ENCODE assay signal across 15 cellular contexts in genomic region chr12:47737936-47738335, GRCh38. TPM values are rescaled to one million over a fixed set of nuclear protein-coding genes. Genes with fewer than 3 reads are reported as not detected.
DNase-seq lines count a peak whose midpoint lies in the region; ATAC-seq and TF ChIP-seq lines count a peak whose summit lies in the region.
"Had no signal": no experiment of that assay in that cellular context is flagged by ENCODE, and none has a peak within 500 bp of the region (broad histone marks: within the 10 kb centered on the region; RNA-seq: fewer than 3 reads in every experiment).

No MANE protein-coding gene starts in this region.

- H3K4me3 ChIP-seq in sigmoid colon (no peak overlapping the region), urinary bladder (ENCODE audit: low read depth, low read length) (no peak overlapping the region)

- POLR2A ChIA-PET in activated CD8-positive, alpha-beta T cell treated with anti-CD3 and anti-CD28 coated beads for 36 hours (lab: Charles Lee) = interaction anchor here (1.6 kb wide), 1 partner anchor 42 kb away, joined by 9 read pairs; no protein-coding TSS in a partner anchor
- POLR2A ChIA-PET in activated CD8-positive, alpha-beta T cell treated with anti-CD3 and anti-CD28 coated beads, Interleukin-2, amount 10 ng/mL, durations not matched to agents 7 days and 5 days (lab: Charles Lee) = no interaction called here

- intact Hi-C loops in activated CD8-positive, alpha-beta T cell treated with anti-CD3 and anti-CD28 coated beads for 36 hours (cut with micrococcal nuclease) = no loop called here
- intact Hi-C loops in left ventricle myocardium superior (cut with micrococcal nuclease) (loop anchor here (2.0 kb wide), 1 partner anchor 21 kb away; no protein-coding TSS in a partner anchor), sigmoid colon (cut with DNase I) (loop anchor here (1.0 to 2.0 kb wide), 3 partner anchors 19 to 101 kb away; no protein-coding TSS in a partner anchor)

- H3K36me3 ChIP-seq in sigmoid colon = no peaks in the 10 kb centered on the region
- no peaks in the 10 kb centered on the region for H3K36me3 ChIP-seq in urinary bladder (ENCODE audit: insufficient read depth)

- CTCF ChIA-PET in activated CD8-positive, alpha-beta T cell treated with anti-CD3 and anti-CD28 coated beads for 36 hours (lab: Charles Lee) = interaction anchor here (2.8 to 10.6 kb wide), 3 partner anchors 14 to 29 kb away, joined by 14 to 355 read pairs (median 92); partner anchors contain the start of genes ENDOU and RAPGEF3
- CTCF ChIA-PET in activated CD8-positive, alpha-beta T cell treated with anti-CD3 and anti-CD28 coated beads, Interleukin-2, amount 10 ng/mL, durations not matched to agents 7 days and 5 days (lab: Charles Lee) = interaction anchor here (8.5 to 17.0 kb wide), 2 partner anchors 26 to 36 kb away, joined by 297 to 646 read pairs; partner anchors contain the start of genes RPAP3 and SLC48A1

- peak overlapping the region; percentile 78 to 83 (median 82) for H3K27ac ChIP-seq in sigmoid colon
- peak overlapping the region; percentile 62 for H3K27ac ChIP-seq in urinary bladder (ENCODE audit: low read depth)

- no peak overlapping the region for H3K4me3 Mint-ChIP-seq in activated CD8-positive, alpha-beta T cell treated with anti-CD3 and anti-CD28 coated beads for 36 hours
- no peak overlapping the region for H3K4me3 Mint-ChIP-seq in activated CD8-positive, alpha-beta T cell treated with anti-CD3 and anti-CD28 coated beads, Interleukin-2, amount 10 ng/mL, durations not matched to agents 7 days and 5 days
- H3K4me3 Mint-ChIP-seq in effector memory CD8-positive, alpha-beta T cell = no peak overlapping the region
- H3K4me3 Mint-ChIP-seq: T-helper 1 cell treated with Interleukin-12 subunit alpha and Interleukin-12 subunit beta and Interleukin-4 antibody, amounts not matched to agents 30 μg/mL and 1 μg/mL, for 36 hours; WTC11 had no signal

- no peaks in the 10 kb centered on the region for H3K27me3 Mint-ChIP-seq in activated CD8-positive, alpha-beta T cell treated with anti-CD3 and anti-CD28 coated beads for 36 hours
- H3K27me3 Mint-ChIP-seq in activated CD8-positive, alpha-beta T cell treated with anti-CD3 and anti-CD28 coated beads, Interleukin-2, amount 10 ng/mL, durations not matched to agents 7 days and 5 days (ENCODE audit: low read depth) = peaks cover under 1% of the 10 kb centered on the region
- peaks cover 0 to 7% of the 10 kb centered on the region in 2 donors for H3K27me3 Mint-ChIP-seq in effector memory CD8-positive, alpha-beta T cell

- peaks cover 26% of the 10 kb centered on the region for H3K4me1 Mint-ChIP-seq in activated CD8-positive, alpha-beta T cell treated with anti-CD3 and anti-CD28 coated beads for 36 hours (ENCODE audit: low read depth)
- peaks cover 26% of the 10 kb centered on the region for H3K4me1 Mint-ChIP-seq in activated CD8-positive, alpha-beta T cell treated with anti-CD3 and anti-CD28 coated beads, Interleukin-2, amount 10 ng/mL, durations not matched to agents 7 days and 5 days (ENCODE audit: low read depth)
- H3K4me1 Mint-ChIP-seq in effector memory CD8-positive, alpha-beta T cell (ENCODE audit: low read depth in 2 of 2) = peaks cover 26 to 35% of the 10 kb centered on the region in 2 donors

- peaks cover 0 to 53% (median 44%) of the 10 kb centered on the region in 4 donors for H3K4me1 ChIP-seq in sigmoid colon
- no peaks in the 10 kb centered on the region for H3K4me1 ChIP-seq in urinary bladder (ENCODE audit: insufficient read depth)

- no peak for DNase-seq in activated CD8-positive, alpha-beta T cell treated with anti-CD3 and anti-CD28 coated beads for 36 hours
- no peak for DNase-seq in activated CD8-positive, alpha-beta T cell treated with anti-CD3 and anti-CD28 coated beads, Interleukin-2, amount 10 ng/mL, durations not matched to agents 7 days and 5 days
- DNase-seq in left ventricle myocardium superior (peak; percentile 58), sigmoid colon (no peak), OCI-M1 (lab: John Stamatoyannopoulos, UW) (no peak)
- DNase-seq in effector memory CD8-positive, alpha-beta T cell = no peak
- DNase-seq: 8988T, NCI-H187 treated with DMSO at 0.1 percent for 48 hours, NCI-H446 treated with DMSO at 0.1 percent for 48 hours had no signal

- WGBS in sigmoid colon, 2 donors = 84 to 92% methylated on average over 13 of the region's 13 CpGs
- 81% methylated on average over 13 of the region's 13 CpGs for WGBS in urinary bladder

- H3K27me3 ChIP-seq in sigmoid colon = no peaks in the 10 kb centered on the region

- TF ChIP-seq EP300 in sigmoid colon (IDR thresholded peaks at IDR 0.05) = no peak

- no peaks in the 10 kb centered on the region for H3K9me3 ChIP-seq in sigmoid colon

- no peaks in the 10 kb centered on the region for H3K9me3 Mint-ChIP-seq in activated CD8-positive, alpha-beta T cell treated with anti-CD3 and anti-CD28 coated beads for 36 hours
- no peaks in the 10 kb centered on the region for H3K9me3 Mint-ChIP-seq in activated CD8-positive, alpha-beta T cell treated with anti-CD3 and anti-CD28 coated beads, Interleukin-2, amount 10 ng/mL, durations not matched to agents 7 days and 5 days (ENCODE audit: insufficient read depth)
- no peaks in the 10 kb centered on the region for H3K9me3 Mint-ChIP-seq in effector memory CD8-positive, alpha-beta T cell
- H3K9me3 Mint-ChIP-seq: T-helper 1 cell treated with Interleukin-12 subunit alpha and Interleukin-12 subunit beta and Interleukin-4 antibody, amounts not matched to agents 30 μg/mL and 1 μg/mL, for 36 hours; WTC11 had no signal

- peak overlapping the region; percentile 16 for H3K27ac Mint-ChIP-seq in activated CD8-positive, alpha-beta T cell treated with anti-CD3 and anti-CD28 coated beads for 36 hours
- no peak overlapping the region for H3K27ac Mint-ChIP-seq in activated CD8-positive, alpha-beta T cell treated with anti-CD3 and anti-CD28 coated beads, Interleukin-2, amount 10 ng/mL, durations not matched to agents 7 days and 5 days
- no peak overlapping the region for H3K27ac Mint-ChIP-seq in effector memory CD8-positive, alpha-beta T cell
- H3K27ac Mint-ChIP-seq: T-helper 1 cell treated with Interleukin-12 subunit alpha and Interleukin-12 subunit beta and Interleukin-4 antibody, amounts not matched to agents 30 μg/mL and 1 μg/mL, for 36 hours; WTC11 had no signal

- H3K36me3 Mint-ChIP-seq in activated CD8-positive, alpha-beta T cell treated with anti-CD3 and anti-CD28 coated beads for 36 hours (ENCODE audit: low read depth) = no peaks in the 10 kb centered on the region
- H3K36me3 Mint-ChIP-seq in activated CD8-positive, alpha-beta T cell treated with anti-CD3 and anti-CD28 coated beads, Interleukin-2, amount 10 ng/mL, durations not matched to agents 7 days and 5 days (ENCODE audit: low read depth) = no peaks in the 10 kb centered on the region
- peaks cover 3% of the 10 kb centered on the region for H3K36me3 Mint-ChIP-seq in effector memory CD8-positive, alpha-beta T cell (ENCODE audit: insufficient read depth)
- H3K36me3 Mint-ChIP-seq: WTC11 had no signal

- TF ChIP-seq CTCF in activated CD8-positive, alpha-beta T cell treated with anti-CD3 and anti-CD28 coated beads for 36 hours (IDR thresholded peaks at IDR 0.05) = no peak
- TF ChIP-seq CTCF in sigmoid colon (IDR thresholded peaks at IDR 0.05) = no peak

- TF ChIP-seq POLR2A in sigmoid colon (IDR thresholded peaks at IDR 0.05) = no peak

- ATAC-seq in activated CD8-positive, alpha-beta T cell treated with anti-CD3 and anti-CD28 coated beads for 36 hours = no peak
- ATAC-seq in activated CD8-positive, alpha-beta T cell treated with anti-CD3 and anti-CD28 coated beads, Interleukin-2, amount 10 ng/mL, durations not matched to agents 7 days and 5 days = no peak
- ATAC-seq in left ventricle myocardium superior (no peak), GM19463 (IDR thresholded peaks at IDR 0.05; ENCODE audit: unreplicated experiment) (no peak)
- ATAC-seq in effector memory CD8-positive, alpha-beta T cell (replicated peaks) = no peak
- ATAC-seq: WTC11 had no signal

RNA-seq across cellular contexts. Expression of gene ENDOU, which starts 12.6 kb away (rescaled TPM):
- total RNA-seq in activated CD8-positive, alpha-beta T cell treated with anti-CD3 and anti-CD28 coated beads for 36 hours = not detected
- total RNA-seq in activated CD8-positive, alpha-beta T cell treated with anti-CD3 and anti-CD28 coated beads, Interleukin-2, amount 10 ng/mL, durations not matched to agents 7 days and 5 days = not detected
- total RNA-seq in left ventricle myocardium superior = 0.30 TPM
- 1 to 10 TPM in 1 of 4 donors, under 1 TPM in 2, not detected in 1; 0.36 to 1.6 (median 0.49) TPM for total RNA-seq in sigmoid colon
- polyA plus RNA-seq in sigmoid colon = under 1 TPM in 1 of 3 donors, not detected in 2; 0.25 TPM
- total RNA-seq in urinary bladder = not detected
- 1.4 TPM for polyA plus RNA-seq in urinary bladder
- total RNA-seq: progenitor cell of endocrine pancreas, WTC11 had no signal
- polyA plus RNA-seq: liver had no signal

RNA-seq across cellular contexts. Expression of gene RAPGEF3, which starts 20.7 kb away (rescaled TPM):
- total RNA-seq in activated CD8-positive, alpha-beta T cell treated with anti-CD3 and anti-CD28 coated beads for 36 hours = under 1 TPM; 0.56 to 0.58 TPM
- total RNA-seq in activated CD8-positive, alpha-beta T cell treated with anti-CD3 and anti-CD28 coated beads, Interleukin-2, amount 10 ng/mL, durations not matched to agents 7 days and 5 days = under 1 TPM in 1 of 2 experiments, not detected in 1; 0.24 TPM
- total RNA-seq in left ventricle myocardium superior = 37.6 TPM
- 10 to 100 TPM; 13.8 to 36.8 (median 14.6) TPM for total RNA-seq in sigmoid colon
- polyA plus RNA-seq in sigmoid colon = 10 to 100 TPM in 1 of 3 donors, 1 to 10 TPM in 2; 3.9 to 16.2 (median 4.2) TPM
- total RNA-seq in urinary bladder = 17.2 TPM
- 38.7 TPM for polyA plus RNA-seq in urinary bladder

RNA-seq across cellular contexts. Expression of gene RPAP3, which starts 32.1 kb away (rescaled TPM):
- 10 to 100 TPM; 42.0 to 42.5 TPM for total RNA-seq in activated CD8-positive, alpha-beta T cell treated with anti-CD3 and anti-CD28 coated beads for 36 hours
- total RNA-seq in activated CD8-positive, alpha-beta T cell treated with anti-CD3 and anti-CD28 coated beads, Interleukin-2, amount 10 ng/mL, durations not matched to agents 7 days and 5 days = 10 to 100 TPM; 41.6 to 41.7 TPM
- total RNA-seq in left ventricle myocardium superior (19.9 TPM), sigmoid colon (10 to 100 TPM; 21.0 to 29.3 (median 25.6) TPM), urinary bladder (29.4 TPM)
- polyA plus RNA-seq in sigmoid colon (10 to 100 TPM in 2 of 3 donors, 1 to 10 TPM in 1; 6.7 to 14.5 (median 10.2) TPM), urinary bladder (15.5 TPM)

RNA-seq across cellular contexts. Expression of gene SLC48A1, which starts 35.1 kb away (rescaled TPM):
- 10 to 100 TPM in 1 of 2 experiments, 1 to 10 TPM in 1; 8.8 to 10.2 TPM for total RNA-seq in activated CD8-positive, alpha-beta T cell treated with anti-CD3 and anti-CD28 coated beads for 36 hours
- 1 to 10 TPM; 7.0 to 8.1 TPM for total RNA-seq in activated CD8-positive, alpha-beta T cell treated with anti-CD3 and anti-CD28 coated beads, Interleukin-2, amount 10 ng/mL, durations not matched to agents 7 days and 5 days
- total RNA-seq in left ventricle myocardium superior (23.7 TPM), sigmoid colon (10 to 100 TPM; 30.3 to 46.6 (median 32.2) TPM), urinary bladder (8.6 TPM)
- polyA plus RNA-seq in sigmoid colon (10 to 100 TPM in 2 of 3 donors, 1 to 10 TPM in 1; 6.9 to 14.2 (median 12.0) TPM), urinary bladder (31.1 TPM)

Comparison
In these comparisons a context has a peak if more than half of its experiments do, and no peak if none do; other contexts are left out.
1. RNA of gene RAPGEF3, which starts 20.7 kb away (total RNA-seq): 37.6 TPM in left ventricle myocardium superior (single experiment), 17.2 TPM in urinary bladder (single experiment) and 13.8 to 36.8 TPM in sigmoid colon; 0.56 to 0.58 TPM in activated CD8-positive, alpha-beta T cell treated with anti-CD3 and anti-CD28 coated beads for 36 hours and 0.24 TPM in activated CD8-positive, alpha-beta T cell treated with anti-CD3 and anti-CD28 coated beads, Interleukin-2, amount 10 ng/mL, durations not matched to agents 7 days and 5 days; every median in the first group is over 4 times any median in the second.